ENCODE assay signal across 8 cellular contexts in genomic region chr17:19376799-19377198, GRCh38. TPM values are rescaled to one million over a fixed set of nuclear protein-coding genes. Genes with fewer than 3 reads are reported as not detected.
A peak's percentile ranks its signal among the peaks of the same experiment; 100 is the strongest.
DNase-seq lines count a peak whose midpoint lies in the region; ATAC-seq, FAIRE-seq and TF ChIP-seq lines count a peak whose summit lies in the region.

No MANE protein-coding gene starts in this region.

- no peaks in the 10 kb centered on the region for H3K9me3 ChIP-seq in CD8-positive, alpha-beta T cell (ENCODE audit: low read length)
- H3K9me3 ChIP-seq in Karpas-422 (ENCODE audit: low read length) (no peaks in the 10 kb centered on the region), K562 (replicated peaks; ENCODE audit: control insufficient read depth, insufficient read depth, low read depth, low read length) (no peaks in the 10 kb centered on the region), mesenchymal stem cell (ENCODE audit: control insufficient read depth, low read length) (no peaks in the 10 kb centered on the region)

- peaks cover 20% of the 10 kb centered on the region for H3K79me2 ChIP-seq in Karpas-422 (ENCODE audit: low read length)
- H3K79me2 ChIP-seq in K562 (ENCODE audit: control insufficient read depth, insufficient read depth, low read length) = peaks cover 9% of the 10 kb centered on the region; the same call in 2 of the 3 replicates

- no peaks in the 10 kb centered on the region for H3K27me3 ChIP-seq in CD8-positive, alpha-beta T cell (ENCODE audit: insufficient read depth, low read length)
- H3K27me3 ChIP-seq in Karpas-422 (ENCODE audit: low read length) (no peaks in the 10 kb centered on the region), K562 (ENCODE audit: control insufficient read depth in 2 of 2, insufficient read depth in 2 of 2, low read length in 2 of 2) (no peaks in the 10 kb centered on the region; a peak in 1 of 5 replicates), mesenchymal stem cell (ENCODE audit: control insufficient read depth in 1 of 2, insufficient read depth in 1 of 2, low read length in 2 of 2) (no peaks in the 10 kb centered on the region)

- H3K27ac Mint-ChIP-seq in CD8-positive, alpha-beta T cell = peak overlapping the region; percentile 96

- H4K20me1 ChIP-seq in Karpas-422 (ENCODE audit: insufficient read depth, low read depth, low read length) = no peaks in the 10 kb centered on the region; the same call in 1 of the 2 replicates
- no peaks in the 10 kb centered on the region for H4K20me1 ChIP-seq in K562 (replicated peaks; ENCODE audit: control insufficient read depth, insufficient read depth, low read length)

- FAIRE-seq in K562 (lab: Jason Lieb, UNC) = peak; percentile 74

- CTCF ChIA-PET in CD8-positive, alpha-beta T cell (lab: Charles Lee) = interaction anchor here (0.5 to 2.6 kb wide), 2 partner anchors 14 to 19 kb away, joined by 3 to 37 read pairs; partner anchors contain the start of gene B9D1
- CTCF ChIA-PET in K562 (lab: Yijun Ruan, JAX; ENCODE audit: low intra/inter-chr PET ratio) = no interaction called here

- peaks cover 19% of the 10 kb centered on the region for H3K4me1 Mint-ChIP-seq in CD8-positive, alpha-beta T cell (ENCODE audit: low read depth)

- H3K4me3 Mint-ChIP-seq in CD8-positive, alpha-beta T cell = peak overlapping the region; percentile 100

- H3K27me3 Mint-ChIP-seq in CD8-positive, alpha-beta T cell (ENCODE audit: low read depth) = no peaks in the 10 kb centered on the region

- H3K79me1 ChIP-seq in mesenchymal stem cell (replicated peaks; ENCODE audit: low read length, poor library complexity, severe bottlenecking) = peaks cover 24% of the 10 kb centered on the region

- intact Hi-C loops in CD8-positive, alpha-beta T cell (cut with DNase I, micrococcal nuclease) = loop anchor here (1.0 to 10.0 kb wide), 7 partner anchors 14 to 1751 kb away; partner anchors contain the start of genes ALKBH5 (in 2 of the 2), AKAP10 (in 1 of the 2), ALDH3A2 (in 1 of the 2) and B9D1 (in 1 of the 2)
- intact Hi-C loops in K562 (cut with micrococcal nuclease) = no loop called here

- H3K36me3 Mint-ChIP-seq in CD8-positive, alpha-beta T cell = peaks cover 27% of the 10 kb centered on the region

- no peak for ATAC-seq in CD8-positive, alpha-beta T cell
- ATAC-seq in K562 (no peak), GM21717 (IDR thresholded peaks at IDR 0.05; ENCODE audit: unreplicated experiment) (no peak)

- no peaks in the 10 kb centered on the region for H3K9me3 Mint-ChIP-seq in CD8-positive, alpha-beta T cell

- H2BK15ac ChIP-seq in mesenchymal stem cell (ENCODE audit: low read depth, poor library complexity, severe bottlenecking) = no peak overlapping the region

- H3K9me2 ChIP-seq in Karpas-422 (replicated peaks; ENCODE audit: insufficient read depth, low read length) = no peaks in the 10 kb centered on the region

- no peak overlapping the region for H2BK5ac ChIP-seq in mesenchymal stem cell (ENCODE audit: low read depth, low read length, poor library complexity, severe bottlenecking)

- no peak for DNase-seq in CD8-positive, alpha-beta T cell
- DNase-seq in Karpas-422 = peak; percentile 53
- DNase-seq in K562 (ENCODE audit: extremely low read depth in 1 of 4, low spot score in 3 of 4) = peak in 1 of 4 experiments; percentile 37
- DNase-seq in mesenchymal stem cell = no peak
- DNase-seq in NCI-H2107 treated with DMSO at 0.1 percent for 48 hours (lab: John Stamatoyannopoulos, UW; ENCODE audit: unreplicated experiment) = no peak
- no peak for DNase-seq in foreskin melanocyte
- no peak for DNase-seq in cortex of kidney (lab: John Stamatoyannopoulos, UW)

- no peak for TF ChIP-seq POLR2A in K562 (conservative IDR thresholded peaks at IDR 0.05)

- no peak overlapping the region for H3K23ac ChIP-seq in mesenchymal stem cell (ENCODE audit: low read length in 2 of 2)

- POLR2A ChIA-PET in CD8-positive, alpha-beta T cell (lab: Charles Lee) = interaction anchor here (1.8 to 1.9 kb wide), 2 partner anchors 8 to 14 kb away, joined by 8 to 20 read pairs; partner anchors contain the start of gene B9D1
- POLR2A ChIA-PET in K562 (lab: Yijun Ruan, JAX) = interaction anchor here (2.2 kb wide), 1 partner anchor 14 kb away, joined by 11 read pairs; the partner anchor contains the start of gene B9D1

- WGBS in K562 (ENCODE audit: insufficient coverage, low coverage, missing lambda C conversion rate) = 0% methylated on average over 2 of the region's 2 CpGs
- WGBS in mesenchymal stem cell = 84% methylated on average over 2 of the region's 2 CpGs

- peak overlapping the region; percentile 96 for H3K4me3 ChIP-seq in CD8-positive, alpha-beta T cell (ENCODE audit: low read depth, low read length)
- H3K4me3 ChIP-seq in Karpas-422 (ENCODE audit: low read length) (peak overlapping the region; percentile 69), K562 (peak overlapping the region; percentile 65), mesenchymal stem cell (ENCODE audit: insufficient read depth in 1 of 2, low read depth in 1 of 2, low read length in 2 of 2) (peak overlapping the region in 1 of 2 experiments; percentile 96)

- no peaks in the 10 kb centered on the region for H3K9me1 ChIP-seq in K562 (ENCODE audit: control insufficient read depth, insufficient read depth, low read length)

- TF ChIP-seq EP300 in K562 (IDR thresholded peaks at IDR 0.05; ENCODE audit: low read length) = no peak

- no TSS peak for BruUV-seq in K562 (replicated peaks; lab: Mats Ljungman, UMichigan)

- no peak for TF ChIP-seq RAD21 in K562 (CRISPR knock-in tag; conservative IDR thresholded peaks at IDR 0.05 in 1 of 2, IDR thresholded peaks at IDR 0.05 in 1 of 2)

- no peak overlapping the region for H2AK5ac ChIP-seq in mesenchymal stem cell (ENCODE audit: low read length, severe bottlenecking)

- H2BK120ac ChIP-seq in mesenchymal stem cell (ENCODE audit: low read depth, low read length) = no peak overlapping the region

- H4K8ac ChIP-seq in mesenchymal stem cell (ENCODE audit: low read length) = no peak overlapping the region

- H3K4me2 ChIP-seq in Karpas-422 (ENCODE audit: low read depth, low read length, poor library complexity, severe bottlenecking) = peak overlapping the region; percentile 84
- peak overlapping the region; percentile 87 for H3K4me2 ChIP-seq in K562 (ENCODE audit: insufficient read depth, low read length)
- H3K4me2 ChIP-seq in mesenchymal stem cell (ENCODE audit: low read length, poor library complexity, severe bottlenecking) = peak overlapping the region; percentile 74

- H2BK12ac ChIP-seq in mesenchymal stem cell (ENCODE audit: low read length in 2 of 2) = no peak overlapping the region

- no peak for TF ChIP-seq CTCF in CD8-positive, alpha-beta T cell (IDR thresholded peaks at IDR 0.05)
- no peak for TF ChIP-seq CTCF in K562 (IDR thresholded peaks at IDR 0.05 in 2 of 3, conservative IDR thresholded peaks at IDR 0.05 in 1 of 3; ENCODE audit: insufficient read depth in 2 of 3, low read depth in 1 of 3, low read length in 3 of 3)

- peak overlapping the region; percentile 79 for H3K9ac ChIP-seq in Karpas-422 (ENCODE audit: low read length)
- peak overlapping the region in 1 of 2 experiments; percentile 83; a peak in 2 of 4 replicates for H3K9ac ChIP-seq in K562 (ENCODE audit: insufficient read depth in 1 of 2, low read depth in 2 of 2, low read length in 2 of 2)
- H3K9ac ChIP-seq in mesenchymal stem cell (ENCODE audit: low read length) = peak overlapping the region; percentile 96

- peaks cover 9% of the 10 kb centered on the region for H3K4me1 ChIP-seq in CD8-positive, alpha-beta T cell (ENCODE audit: insufficient read depth, low read length)
- H3K4me1 ChIP-seq in Karpas-422 (ENCODE audit: low read length) = peaks cover 18% of the 10 kb centered on the region
- peaks cover 0 to 11% of the 10 kb centered on the region in 2 experiments; a peak in 3 of 5 replicates for H3K4me1 ChIP-seq in K562 (replicated peaks in 1 of 2; ENCODE audit: control insufficient read depth in 2 of 2, insufficient read depth in 2 of 2, low read length in 2 of 2)
- peaks cover 12% of the 10 kb centered on the region for H3K4me1 ChIP-seq in mesenchymal stem cell (ENCODE audit: control insufficient read depth, insufficient read depth, low read depth, low read length)

- in situ Hi-C loops in K562 (cut with MboI) = no loop called here

- H3K36me3 ChIP-seq in CD8-positive, alpha-beta T cell (ENCODE audit: insufficient read depth, low read length) = no peaks in the 10 kb centered on the region
- H3K36me3 ChIP-seq in Karpas-422 (ENCODE audit: insufficient read depth, low read length) (0 out of 2 replicates have a peak, but pooled peaks cover 3% of the 10 kb centered on the region), K562 (ENCODE audit: control insufficient read depth, insufficient read depth, low read length) (peaks cover 21% of the 10 kb centered on the region; the same call in 1 of the 3 replicates), mesenchymal stem cell (ENCODE audit: control insufficient read depth in 1 of 2, insufficient read depth in 2 of 2, low read depth in 1 of 2, low read length in 2 of 2) (peaks cover 26% of the 10 kb centered on the region in 2 experiments)

- no peak overlapping the region for H3K18ac ChIP-seq in mesenchymal stem cell (ENCODE audit: low read depth in 1 of 2, low read length in 2 of 2)

- no peak overlapping the region for H4K91ac ChIP-seq in mesenchymal stem cell (ENCODE audit: low read length)

- peak overlapping the region; percentile 86 for H3K27ac ChIP-seq in CD8-positive, alpha-beta T cell (ENCODE audit: low read depth, low read length)
- H3K27ac ChIP-seq in Karpas-422 (ENCODE audit: low read length) (peak overlapping the region; percentile 72), K562 (ENCODE audit: extremely low read depth, low read depth, low read length) (peak overlapping the region; percentile 83; the same call in 2 of the 3 replicates), mesenchymal stem cell (ENCODE audit: low read length, poor library complexity, severe bottlenecking) (no peak overlapping the region)

- H2AFZ ChIP-seq in Karpas-422 (ENCODE audit: low read length) (no peak overlapping the region), K562 (ENCODE audit: low read depth, low read length) (peak overlapping the region; percentile 98), mesenchymal stem cell (ENCODE audit: low read depth, low read length) (no peak overlapping the region)

- no peak overlapping the region for H3K14ac ChIP-seq in mesenchymal stem cell (ENCODE audit: low read length in 2 of 2)

- H3K4ac ChIP-seq in mesenchymal stem cell (ENCODE audit: low read depth in 1 of 2, low read length in 2 of 2) = no peak overlapping the region

RNA-seq across cellular contexts. Expression of gene MAPK7, which starts 1.5 kb away (rescaled TPM):
- 10 to 100 TPM in 1 of 2 experiments, 1 to 10 TPM in 1; 7.0 to 11.1 TPM for total RNA-seq in CD8-positive, alpha-beta T cell
- 4.1 and 7.8 TPM in 2 replicates for total RNA-seq in Karpas-422 (2014; rRNA removed; shearing (Covaris generic); ENCODE audit: low replicate concordance)
- total RNA-seq in K562 (2011; cell fraction: chromatin; rRNA removed; ENCODE audit: low replicate concordance) = 7.3 and 21.2 TPM in 2 replicates
- total RNA-seq in K562 (2011; cell fraction: nucleolus; rRNA removed) = 8.8 and 12.7 TPM in 2 replicates
- total RNA-seq in K562 (2011; cell fraction: nucleoplasm; rRNA removed) = 5.4 and 6.3 TPM in 2 replicates
- total RNA-seq in K562 (2014; rRNA removed) = 2.5 and 4.5 TPM in 2 replicates
- total RNA-seq in K562 (2014; rRNA removed; fragmentation: Illumina TruSeq; extraction: Trizol) = 1.1 TPM in 2 replicates
- 2.5 and 2.7 TPM in 2 replicates for total RNA-seq in K562 (2015; rRNA removed; fragmentation: Illumina TruSeq; extraction: Trizol)
- 7.4 and 7.5 TPM in 2 replicates for total RNA-seq in K562 (2021)
- polyA plus RNA-seq in K562 (2011; rRNA removed) = 2.5 and 2.9 TPM in 2 replicates
- polyA plus RNA-seq in K562 (2011; cell fraction: cytosol; rRNA removed) = 2.3 and 4.4 TPM in 2 replicates
- polyA plus RNA-seq in K562 (2011; cell fraction: nucleus; rRNA removed) = 8.0 and 15.0 TPM in 2 replicates
- 5.2 and 6.4 TPM in 2 replicates for polyA plus RNA-seq in K562 (2012)
- polyA plus RNA-seq in K562 (2014; fragmentation: Illumina TruSeq; extraction: Trizol) = 3.3 and 5.5 TPM in 2 replicates
- under 1 TPM; 0.46 to 0.68 TPM for polyA plus RNA-seq in K562 (2014; fragmentation: Nextera tagmentation; extraction: Ambion mirVana)
- polyA plus RNA-seq in K562 (2014; rRNA removed) = 4.3 and 6.2 TPM in 2 replicates
- 4.3 and 5.0 TPM in 2 replicates for polyA minus RNA-seq in K562 (2011; rRNA and poly(A)+ RNA removed)
- 2.9 and 5.5 TPM in 2 replicates for polyA minus RNA-seq in K562 (2011; cell fraction: cytosol; rRNA and poly(A)+ RNA removed)
- 14.0 and 14.4 TPM in 2 replicates for polyA minus RNA-seq in K562 (2011; cell fraction: nucleus; rRNA and poly(A)+ RNA removed)
- polyA plus RNA-seq in mesenchymal stem cell (2013, experiment 1 of 2) = 33.6 TPM
- 30.7 TPM for polyA plus RNA-seq in mesenchymal stem cell (2013, experiment 2 of 2)

RNA-seq across cellular contexts. Expression of gene MFAP4, which starts 10.2 kb away (rescaled TPM):
- total RNA-seq in CD8-positive, alpha-beta T cell = not detected
- 0.15 TPM in 1 of 2 replicates, not detected in the other for total RNA-seq in Karpas-422 (2014; rRNA removed; shearing (Covaris generic); ENCODE audit: low replicate concordance)
- not detected in 2 replicates for total RNA-seq in K562 (2011; cell fraction: chromatin; rRNA removed; ENCODE audit: low replicate concordance)
- total RNA-seq in K562 (2011; cell fraction: nucleolus; rRNA removed) = not detected in 2 replicates
- not detected in 2 replicates for total RNA-seq in K562 (2011; cell fraction: nucleoplasm; rRNA removed)
- total RNA-seq in K562 (2014; rRNA removed) (not detected in 2 replicates), K562 (2014; rRNA removed; fragmentation: Illumina TruSeq; extraction: Trizol) (not detected in 2 replicates), K562 (2015; rRNA removed; fragmentation: Illumina TruSeq; extraction: Trizol) (not detected in 2 replicates), K562 (2021) (0.24 and 0.36 TPM in 2 replicates)
- polyA plus RNA-seq in K562 (2011; rRNA removed) (not detected in 2 replicates), K562 (2014; fragmentation: Illumina TruSeq; extraction: Trizol) (not detected in 2 replicates), K562 (2014; fragmentation: Nextera tagmentation; extraction: Ambion mirVana) (under 1 TPM in 1 of 2 experiments, not detected in 1; 0.07 TPM), K562 (2014; rRNA removed) (not detected in 2 replicates)
- polyA plus RNA-seq in K562 (2011; cell fraction: cytosol; rRNA removed) = not detected in 2 replicates
- polyA plus RNA-seq in K562 (2011; cell fraction: nucleus; rRNA removed) = not detected in 2 replicates
- polyA plus RNA-seq in K562 (2012) = 1.0 TPM in 1 of 2 replicates, not detected in the other
- polyA minus RNA-seq in K562 (2011; rRNA and poly(A)+ RNA removed) = not detected in 2 replicates
- not detected in 2 replicates for polyA minus RNA-seq in K562 (2011; cell fraction: cytosol; rRNA and poly(A)+ RNA removed)
- not detected in 2 replicates for polyA minus RNA-seq in K562 (2011; cell fraction: nucleus; rRNA and poly(A)+ RNA removed)
- 238 TPM for polyA plus RNA-seq in mesenchymal stem cell (2013, experiment 1 of 2)
- polyA plus RNA-seq in mesenchymal stem cell (2013, experiment 2 of 2) = 237 TPM

RNA-seq across cellular contexts. Expression of gene B9D1, which starts 14.3 kb away (rescaled TPM):
- total RNA-seq in CD8-positive, alpha-beta T cell = under 1 TPM; 0.72 to 0.92 TPM
- 22.1 and 29.1 TPM in 2 replicates for total RNA-seq in Karpas-422 (2014; rRNA removed; shearing (Covaris generic); ENCODE audit: low replicate concordance)
- total RNA-seq in K562 (2011; cell fraction: chromatin; rRNA removed; ENCODE audit: low replicate concordance) = 15.4 and 25.4 TPM in 2 replicates
- total RNA-seq in K562 (2011; cell fraction: nucleolus; rRNA removed) = 22.5 and 35.0 TPM in 2 replicates
- 21.7 and 23.8 TPM in 2 replicates for total RNA-seq in K562 (2011; cell fraction: nucleoplasm; rRNA removed)
- 24.0 and 24.9 TPM in 2 replicates for total RNA-seq in K562 (2014; rRNA removed)
- total RNA-seq in K562 (2014; rRNA removed; fragmentation: Illumina TruSeq; extraction: Trizol) = 7.6 and 10.3 TPM in 2 replicates
- total RNA-seq in K562 (2015; rRNA removed; fragmentation: Illumina TruSeq; extraction: Trizol) = 8.9 and 10.0 TPM in 2 replicates
- total RNA-seq in K562 (2021) = 12.7 and 15.0 TPM in 2 replicates
- 23.4 and 28.0 TPM in 2 replicates for polyA plus RNA-seq in K562 (2011; rRNA removed)
- 26.8 and 45.5 TPM in 2 replicates for polyA plus RNA-seq in K562 (2011; cell fraction: cytosol; rRNA removed)
- 43.7 and 59.8 TPM in 2 replicates for polyA plus RNA-seq in K562 (2011; cell fraction: nucleus; rRNA removed)
- polyA plus RNA-seq in K562 (2012) = 14.9 and 22.4 TPM in 2 replicates
- 14.3 and 18.9 TPM in 2 replicates for polyA plus RNA-seq in K562 (2014; fragmentation: Illumina TruSeq; extraction: Trizol)
- 10 to 100 TPM in 1 of 2 experiments, 1 to 10 TPM in 1; 9.5 to 17.9 TPM for polyA plus RNA-seq in K562 (2014; fragmentation: Nextera tagmentation; extraction: Ambion mirVana)
- polyA plus RNA-seq in K562 (2014; rRNA removed) = 26.5 and 28.8 TPM in 2 replicates
- 7.7 and 16.5 TPM in 2 replicates for polyA minus RNA-seq in K562 (2011; rRNA and poly(A)+ RNA removed)
- polyA minus RNA-seq in K562 (2011; cell fraction: cytosol; rRNA and poly(A)+ RNA removed) = 6.1 and 8.9 TPM in 2 replicates
- polyA minus RNA-seq in K562 (2011; cell fraction: nucleus; rRNA and poly(A)+ RNA removed) = 11.6 and 13.3 TPM in 2 replicates
- polyA plus RNA-seq in mesenchymal stem cell (2013, experiment 1 of 2) = 30.2 TPM
- polyA plus RNA-seq in mesenchymal stem cell (2013, experiment 2 of 2) = 30.8 TPM

RNA-seq across cellular contexts. Expression of gene RNF112, which starts 34.2 kb away (rescaled TPM):
- total RNA-seq in CD8-positive, alpha-beta T cell = under 1 TPM; 0.53 to 0.60 TPM
- 0.07 TPM in 1 of 2 replicates, not detected in the other for total RNA-seq in Karpas-422 (2014; rRNA removed; shearing (Covaris generic); ENCODE audit: low replicate concordance)
- total RNA-seq in K562 (2011; cell fraction: chromatin; rRNA removed; ENCODE audit: low replicate concordance) = not detected in 2 replicates
- not detected in 2 replicates for total RNA-seq in K562 (2011; cell fraction: nucleolus; rRNA removed)
- total RNA-seq in K562 (2011; cell fraction: nucleoplasm; rRNA removed) = not detected in 2 replicates
- total RNA-seq in K562 (2014; rRNA removed) (0.05 TPM in 1 of 2 replicates, not detected in the other), K562 (2014; rRNA removed; fragmentation: Illumina TruSeq; extraction: Trizol) (not detected in 2 replicates), K562 (2015; rRNA removed; fragmentation: Illumina TruSeq; extraction: Trizol) (not detected in 2 replicates), K562 (2021) (not detected in 2 replicates)
- polyA plus RNA-seq in K562 (2011; rRNA removed) (not detected in 2 replicates), K562 (2014; fragmentation: Illumina TruSeq; extraction: Trizol) (not detected in 2 replicates), K562 (2014; fragmentation: Nextera tagmentation; extraction: Ambion mirVana) (not detected), K562 (2014; rRNA removed) (not detected in 2 replicates)
- polyA plus RNA-seq in K562 (2011; cell fraction: cytosol; rRNA removed) = not detected in 2 replicates
- polyA plus RNA-seq in K562 (2011; cell fraction: nucleus; rRNA removed) = 0.08 and 0.13 TPM in 2 replicates
- polyA plus RNA-seq in K562 (2012) = 0.11 TPM in 1 of 2 replicates, not detected in the other
- polyA minus RNA-seq in K562 (2011; rRNA and poly(A)+ RNA removed) = not detected in 2 replicates
- not detected in 2 replicates for polyA minus RNA-seq in K562 (2011; cell fraction: cytosol; rRNA and poly(A)+ RNA removed)
- polyA minus RNA-seq in K562 (2011; cell fraction: nucleus; rRNA and poly(A)+ RNA removed) = not detected in 2 replicates
- 0.08 TPM for polyA plus RNA-seq in mesenchymal stem cell (2013, experiment 1 of 2)
- 0.08 TPM for polyA plus RNA-seq in mesenchymal stem cell (2013, experiment 2 of 2)

Comparison
In these comparisons a context has a peak if more than half of its experiments do, and no peak if none do; other contexts are left out.
1. RNA of gene B9D1, which starts 14.3 kb away (total RNA-seq): 22.1 to 29.1 TPM in Karpas-422 and 7.6 to 35.0 TPM in K562; 0.72 to 0.92 TPM in CD8-positive, alpha-beta T cell; every median in the first group is over 4 times any median in the second.
2. Peak in every context shown above with its lines, with median percentiles within 50 percentile points of each other: H3K4me2 ChIP-seq.